ENCODE assay signal across 8 cellular contexts in the genomic region with DNA sequence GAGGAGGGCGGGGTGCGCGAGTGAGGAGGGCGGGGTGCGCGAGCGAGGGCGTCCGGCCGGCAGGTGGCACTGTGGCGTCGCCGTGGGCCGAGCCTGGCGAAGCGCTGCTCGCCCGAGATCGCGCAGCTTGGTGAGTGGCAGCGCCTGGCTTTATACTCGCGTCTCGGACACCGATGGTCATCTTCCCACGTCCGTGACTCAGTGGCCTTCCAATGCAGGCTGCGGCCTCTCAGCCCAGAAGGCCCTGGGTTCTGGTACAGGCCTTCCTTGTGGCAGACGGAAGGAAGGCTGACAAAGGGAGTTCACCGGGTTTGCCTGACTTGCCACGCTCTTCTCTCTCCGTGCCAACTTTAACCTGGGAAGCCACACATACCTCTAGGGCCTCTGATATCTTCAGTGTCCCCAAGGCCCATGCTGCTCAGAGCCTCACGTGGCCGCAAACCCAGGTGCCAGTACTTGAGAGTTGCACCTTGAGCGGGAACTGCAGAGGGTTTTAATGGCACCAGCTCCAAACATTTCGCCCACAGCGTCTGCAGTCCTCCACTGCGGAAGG.
A peak's percentile ranks its signal among the peaks of the same experiment; 100 is the strongest.
DNase-seq lines count a peak whose midpoint lies in the region; ATAC-seq and TF ChIP-seq lines count a peak whose summit lies in the region.

No MANE protein-coding gene starts in this region.

- DNase-seq in GM03348 (ENCODE audit: low spot score) (peak; percentile 91), chondrocyte (ENCODE audit: low spot score) (peak; percentile 89), NCI-H748 (lab: John Stamatoyannopoulos, UW; ENCODE audit: unreplicated experiment) (no peak)
- DNase-seq in activated CD4-positive, alpha-beta T cell treated with anti-CD3 and anti-CD28 coated beads for 24 hours (ENCODE audit: low read depth in 2 of 2) = peak; percentile 78 to 81
- peak; percentile 68 to 83 (median 74) for DNase-seq in stimulated activated CD4-positive, alpha-beta T cell treated with anti-CD3 and anti-CD28 coated beads, Interleukin-1b, Interleukin-23, amount 100 ng/mL, for 24 hours (ENCODE audit: low read depth in 4 of 4, low spot score in 1 of 4)

- ATAC-seq in GM21825 (IDR thresholded peaks at IDR 0.05; ENCODE audit: unreplicated experiment) = peak; percentile 96

- H3K36me3 Mint-ChIP-seq in chondrocyte (ENCODE audit: low read depth) = no peaks in the 10 kb centered on the region

- H3K27me3 ChIP-seq in layer of hippocampus (ENCODE audit: control insufficient read depth, insufficient read depth, low read length) = no peaks in the 10 kb centered on the region

- peak overlapping the region; percentile 51 for H3K27ac Mint-ChIP-seq in chondrocyte (ENCODE audit: unreplicated experiment)

- no peaks in the 10 kb centered on the region for H3K9me3 Mint-ChIP-seq in chondrocyte (ENCODE audit: low read depth)

- TF ChIP-seq CTCF in LNCAP (IDR thresholded peaks at IDR 0.05) = peak; percentile 53
- peak; percentile 81 for TF ChIP-seq CTCF in chondrocyte (IDR thresholded peaks at IDR 0.05)

- peak overlapping the region; percentile 69 for H3K4me3 Mint-ChIP-seq in chondrocyte (ENCODE audit: unreplicated experiment)

- H3K27ac ChIP-seq in layer of hippocampus (ENCODE audit: low read depth, low read length) = peak overlapping the region; percentile 80

- peaks cover 10% of the 10 kb centered on the region for H3K4me1 Mint-ChIP-seq in chondrocyte (ENCODE audit: low read depth)

- peaks cover 8% of the 10 kb centered on the region for H3K27me3 Mint-ChIP-seq in chondrocyte (ENCODE audit: low read depth)
